In the genomic region with DNA sequence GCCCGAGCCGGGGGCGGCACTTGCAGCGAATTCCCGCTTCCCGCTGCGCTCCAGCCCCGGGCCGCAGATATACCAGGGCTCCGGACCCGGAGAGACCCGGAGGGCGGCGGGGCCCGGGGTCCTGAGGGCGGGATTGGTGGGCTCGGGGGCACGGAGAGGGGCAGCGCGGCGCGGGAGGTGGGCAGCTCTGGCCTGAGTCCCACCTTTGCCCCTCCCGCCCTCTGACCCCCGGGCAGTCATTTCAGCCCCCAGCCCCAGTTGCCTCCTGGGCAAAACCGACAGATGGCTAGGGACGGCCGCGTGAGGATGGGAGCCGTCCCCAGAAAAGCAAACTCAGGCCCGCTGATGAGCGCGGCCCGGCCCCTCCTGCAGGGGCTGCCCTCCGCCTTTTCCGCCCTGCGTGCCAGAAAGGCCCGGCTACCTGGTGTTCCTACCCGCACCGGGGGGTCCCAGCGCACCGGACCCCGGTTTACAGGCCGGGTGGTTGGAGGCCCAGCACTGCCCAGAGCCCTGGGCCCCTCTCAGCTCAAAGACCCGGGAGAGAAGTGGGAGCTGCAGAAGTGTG, we compare ENCODE assay signal across 7 cellular contexts. TPM values are rescaled to one million over a fixed set of nuclear protein-coding genes. Genes with fewer than 3 reads are reported as not detected.
DNase-seq lines count a peak whose midpoint lies in the region; ATAC-seq, FAIRE-seq and TF ChIP-seq lines count a peak whose summit lies in the region.

No MANE protein-coding gene starts in this region.

- intact Hi-C loops in activated CD8-positive, alpha-beta T cell treated with anti-CD3 and anti-CD28 coated beads for 36 hours (cut with micrococcal nuclease): no loop called here

- peak overlapping the region; percentile 79 for H2AFZ ChIP-seq in hepatocyte

- H3K36me3 ChIP-seq in hepatocyte (replicated peaks; ENCODE audit: insufficient read depth, low read depth) (no peaks in the 10 kb centered on the region), small intestine (ENCODE audit: control insufficient read depth in 2 of 2, insufficient read depth in 2 of 2, low read length in 2 of 2) (no peaks in the 10 kb centered on the region)

- no peaks in the 10 kb centered on the region for H3K9me2 ChIP-seq in hepatocyte (replicated peaks; ENCODE audit: insufficient read depth)

- peak overlapping the region; percentile 98 for H3K4me2 ChIP-seq in hepatocyte

- in situ Hi-C loops in GM13976 (cut with MboI; ENCODE audit: low sequenced_read_pairs, unreplicated experiment): no loop called here

- no peaks in the 10 kb centered on the region for H3K79me2 ChIP-seq in hepatocyte

- H3K9me3 ChIP-seq in hepatocyte (ENCODE audit: low read depth) (no peaks in the 10 kb centered on the region), small intestine (ENCODE audit: control insufficient read depth, low read depth) (no peaks in the 10 kb centered on the region)

- H3K27ac ChIP-seq in hepatocyte (no peak overlapping the region), small intestine (ENCODE audit: low read depth in 1 of 2, low read length in 1 of 2) (peak overlapping the region in 1 of 2 donors; percentile 89)

- peak overlapping the region; percentile 79 for H3K4me3 Mint-ChIP-seq in activated CD8-positive, alpha-beta T cell treated with anti-CD3 and anti-CD28 coated beads for 36 hours

- peaks cover 72% of the 10 kb centered on the region for H3K4me1 Mint-ChIP-seq in activated CD8-positive, alpha-beta T cell treated with anti-CD3 and anti-CD28 coated beads for 36 hours (ENCODE audit: low read depth)

- H3K36me3 Mint-ChIP-seq in activated CD8-positive, alpha-beta T cell treated with anti-CD3 and anti-CD28 coated beads for 36 hours (ENCODE audit: low read depth): peaks cover 32% of the 10 kb centered on the region

- peak overlapping the region; percentile 86 for H3K4me3 ChIP-seq in hepatocyte
- peak overlapping the region; percentile 83 to 86 for H3K4me3 ChIP-seq in small intestine (ENCODE audit: low read depth in 1 of 2, low read length in 2 of 2)

- no peaks in the 10 kb centered on the region for H3K27me3 ChIP-seq in hepatocyte
- no peaks in the 10 kb centered on the region for H3K27me3 ChIP-seq in small intestine (ENCODE audit: control insufficient read depth in 2 of 2, insufficient read depth in 2 of 2, low read length in 2 of 2)

- H3K4me1 ChIP-seq in hepatocyte (ENCODE audit: insufficient read depth): peaks cover 14% of the 10 kb centered on the region
- H3K4me1 ChIP-seq in small intestine (ENCODE audit: control insufficient read depth in 2 of 2, insufficient read depth in 1 of 2, low read depth in 1 of 2, low read length in 1 of 2): peaks cover 4 to 12% of the 10 kb centered on the region in 2 donors

- H3K9me3 Mint-ChIP-seq in activated CD8-positive, alpha-beta T cell treated with anti-CD3 and anti-CD28 coated beads for 36 hours: no peaks in the 10 kb centered on the region

- WGBS in hepatocyte (ENCODE audit: low lambda C conversion rate, missing lambda C conversion rate): 4% methylated on average over 22 of the region's 44 CpGs
- WGBS in small intestine, 3 donors: 4 to 6% (median 5%) methylated on average over 30 to 44 of the region's 44 CpGs

- POLR2A ChIA-PET in HEK293T (lab: Yijun Ruan, JAX): interaction anchor here (1.0 to 2.6 kb wide), 2 partner anchors 11 to 17 kb away, joined by 3 to 12 read pairs; no protein-coding TSS in a partner anchor
- POLR2A ChIA-PET in activated CD8-positive, alpha-beta T cell treated with anti-CD3 and anti-CD28 coated beads for 36 hours (lab: Charles Lee): interaction anchor here (0.6 to 1.4 kb wide), 6 partner anchors 9 to 203 kb away, joined by 3 to 6 read pairs (median 3); no protein-coding TSS in a partner anchor

- no peak for TF ChIP-seq CTCF in activated CD8-positive, alpha-beta T cell treated with anti-CD3 and anti-CD28 coated beads for 36 hours (IDR thresholded peaks at IDR 0.05)
- TF ChIP-seq CTCF in hepatocyte (IDR thresholded peaks at IDR 0.05; ENCODE audit: poor library complexity) (no peak), GM13976 (IDR thresholded peaks at IDR 0.05; ENCODE audit: borderline replicate concordance, control extremely low read depth, extremely low read depth, insufficient read depth, missing control alignments) (no peak)

- H3K27me3 Mint-ChIP-seq in activated CD8-positive, alpha-beta T cell treated with anti-CD3 and anti-CD28 coated beads for 36 hours: no peaks in the 10 kb centered on the region

- no peak for FAIRE-seq in small intestine (lab: Jason Lieb, UNC)

- ATAC-seq in activated CD8-positive, alpha-beta T cell treated with anti-CD3 and anti-CD28 coated beads for 36 hours: no peak

- H4K20me1 ChIP-seq in hepatocyte (ENCODE audit: insufficient read depth, poor library complexity, severe bottlenecking): no peaks in the 10 kb centered on the region

- H3K27ac Mint-ChIP-seq in activated CD8-positive, alpha-beta T cell treated with anti-CD3 and anti-CD28 coated beads for 36 hours: peak overlapping the region; percentile 74

- DNase-seq in HEK293T (ENCODE audit: extremely low spot score) (no peak), hepatocyte (ENCODE audit: low spot score) (peak; percentile 45), small intestine (no peak), SK-N-DZ (ENCODE audit: low spot score) (no peak), GM13976 (ENCODE audit: low spot score) (no peak)
- no peak for DNase-seq in activated CD8-positive, alpha-beta T cell treated with anti-CD3 and anti-CD28 coated beads for 36 hours
- no peak for DNase-seq in stimulated activated CD4-positive, alpha-beta T cell treated with anti-CD3 and anti-CD28 coated beads, Interleukin-15, amount 100 ng/mL, for 24 hours

- CTCF ChIA-PET in HEK293T (lab: Yijun Ruan, JAX): no interaction called here
- CTCF ChIA-PET in activated CD8-positive, alpha-beta T cell treated with anti-CD3 and anti-CD28 coated beads for 36 hours (lab: Charles Lee): interaction anchor here (2.9 to 3.2 kb wide), 2 partner anchors 9 to 57 kb away, joined by 12 to 15 read pairs; a partner anchor contains a TSS

TF ChIP-seq in HEK293T, 16 proteins besides CTCF, POLR2A, EP300 and RAD21:
- TF ChIP-seq L3MBTL2 (conservative IDR thresholded peaks at IDR 0.05): 0 out of 2 replicates have a peak, but pooled peaks have one; percentile 39
- no peak for TF ChIP-seq FOXK2 (IDR thresholded peaks at IDR 0.05)

RNA-seq across cellular contexts. Expression of a gene that starts 56.7 kb away (rescaled TPM):
- 100 to 1,000 TPM; 284 to 285 TPM for total RNA-seq in activated CD8-positive, alpha-beta T cell treated with anti-CD3 and anti-CD28 coated beads for 36 hours
- 35.6 and 46.7 TPM in 2 replicates for total RNA-seq in hepatocyte
- polyA plus RNA-seq in hepatocyte (112 and 126 TPM in 2 replicates), small intestine (10 to 100 TPM; 45.7 to 82.7 (median 65.1) TPM)
- polyA plus RNA-seq in SK-N-DZ (2014; cell fraction: cytosol; rRNA removed): 53.5 and 71.4 TPM in 2 replicates
- 213 and 282 TPM in 2 replicates for polyA plus RNA-seq in SK-N-DZ (2014; cell fraction: nucleus; rRNA removed)

RNA-seq across cellular contexts. Expression of a gene that starts 57.2 kb away (rescaled TPM):
- total RNA-seq in activated CD8-positive, alpha-beta T cell treated with anti-CD3 and anti-CD28 coated beads for 36 hours: 100 to 1,000 TPM; 107 to 117 TPM
- total RNA-seq in hepatocyte: 15.4 and 21.6 TPM in 2 replicates
- polyA plus RNA-seq in hepatocyte: 26.2 and 35.2 TPM in 2 replicates
- 10 to 100 TPM; 10.1 to 28.4 (median 17.0) TPM for polyA plus RNA-seq in small intestine
- polyA plus RNA-seq in SK-N-DZ (2014; cell fraction: cytosol; rRNA removed): 22.4 and 26.5 TPM in 2 replicates
- polyA plus RNA-seq in SK-N-DZ (2014; cell fraction: nucleus; rRNA removed): 24.0 and 24.5 TPM in 2 replicates
